25 cellular contexts compared by ENCODE assay signal in the genomic region with DNA sequence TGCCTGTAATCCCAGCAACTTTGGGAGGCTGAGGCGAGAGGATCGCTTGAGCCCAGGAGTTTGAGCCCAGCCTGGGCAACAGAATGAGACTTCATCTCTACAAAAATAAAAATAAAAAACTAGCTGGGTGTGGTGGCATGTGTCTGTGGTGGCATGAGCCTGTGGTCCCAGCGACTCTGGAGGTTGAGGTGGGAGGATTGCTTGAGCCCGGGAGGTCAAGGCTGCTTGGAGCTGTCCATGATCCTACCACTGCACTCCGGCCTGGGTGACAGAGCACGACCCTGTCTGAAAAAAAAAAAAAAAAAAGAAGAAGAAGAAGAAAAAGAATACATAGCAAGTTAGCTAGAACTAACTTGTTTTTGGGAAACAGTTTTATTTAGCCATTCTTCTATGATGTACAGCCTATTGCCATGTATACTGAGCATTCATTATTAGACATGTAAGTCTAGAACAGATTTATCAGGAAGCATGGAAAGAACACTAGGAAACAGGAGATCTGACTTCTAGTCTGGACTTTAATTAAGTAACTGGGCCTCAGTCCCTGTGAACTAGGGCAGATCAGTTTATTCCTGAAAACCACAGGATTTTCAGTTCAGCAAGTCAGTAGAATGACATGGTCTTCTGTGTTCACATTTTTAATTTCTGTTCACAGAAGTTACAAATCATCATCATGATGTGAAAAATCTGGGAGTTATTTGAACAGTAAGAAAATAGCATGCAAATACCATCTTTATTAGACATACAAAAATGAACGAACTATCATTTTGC.
A peak's percentile ranks its signal among the peaks of the same experiment; 100 is the strongest.
DNase-seq lines count a peak whose midpoint lies in the region; ATAC-seq and TF ChIP-seq lines count a peak whose summit lies in the region.
"Had no signal": no experiment of that assay in that cellular context is flagged by ENCODE, and none has a peak within 500 bp of the region (broad histone marks: within the 10 kb centered on the region; RNA-seq: fewer than 3 reads in every experiment).

No MANE protein-coding gene starts in this region.

- no peaks in the 10 kb centered on the region for H3K9me3 Mint-ChIP-seq in activated naive CD4-positive, alpha-beta T cell treated with anti-CD3 and anti-CD28 coated beads, Interleukin-2, amount 10 ng/mL, durations not matched to agents 7 days and 5 days
- H3K9me3 Mint-ChIP-seq in activated naive CD4-positive, alpha-beta T cell treated with anti-CD3 and anti-CD28 coated beads for 36 hours: no peaks in the 10 kb centered on the region
- no peaks in the 10 kb centered on the region for H3K9me3 Mint-ChIP-seq in activated CD8-positive, alpha-beta T cell treated with anti-CD3 and anti-CD28 coated beads for 36 hours
- H3K9me3 Mint-ChIP-seq: mesothelial cell of epicardium, nephron had no signal

- no peak for TF ChIP-seq CTCF in activated CD8-positive, alpha-beta T cell treated with anti-CD3 and anti-CD28 coated beads for 36 hours (IDR thresholded peaks at IDR 0.05)

- H3K36me3 Mint-ChIP-seq in activated naive CD4-positive, alpha-beta T cell treated with anti-CD3 and anti-CD28 coated beads, Interleukin-2, amount 10 ng/mL, durations not matched to agents 7 days and 5 days: peaks cover 64% of the 10 kb centered on the region
- H3K36me3 Mint-ChIP-seq in activated naive CD4-positive, alpha-beta T cell treated with anti-CD3 and anti-CD28 coated beads for 36 hours (ENCODE audit: low read depth): no peaks in the 10 kb centered on the region
- peaks cover 16% of the 10 kb centered on the region for H3K36me3 Mint-ChIP-seq in activated CD8-positive, alpha-beta T cell treated with anti-CD3 and anti-CD28 coated beads for 36 hours (ENCODE audit: low read depth)
- H3K36me3 Mint-ChIP-seq: mesothelial cell of epicardium had no signal

- intact Hi-C loops in activated naive CD4-positive, alpha-beta T cell treated with anti-CD3 and anti-CD28 coated beads for 36 hours (cut with micrococcal nuclease): loop anchor here (2.0 kb wide), 1 partner anchor 67 kb away; no protein-coding TSS in a partner anchor
- intact Hi-C loops in activated CD8-positive, alpha-beta T cell treated with anti-CD3 and anti-CD28 coated beads for 36 hours (cut with micrococcal nuclease): loop anchor here (2.0 kb wide), 1 partner anchor 45 kb away; no protein-coding TSS in a partner anchor

- no peaks in the 10 kb centered on the region for H3K27me3 Mint-ChIP-seq in activated naive CD4-positive, alpha-beta T cell treated with anti-CD3 and anti-CD28 coated beads, Interleukin-2, amount 10 ng/mL, durations not matched to agents 7 days and 5 days
- H3K27me3 Mint-ChIP-seq in activated naive CD4-positive, alpha-beta T cell treated with anti-CD3 and anti-CD28 coated beads for 36 hours (ENCODE audit: low read depth): no peaks in the 10 kb centered on the region
- H3K27me3 Mint-ChIP-seq in activated CD8-positive, alpha-beta T cell treated with anti-CD3 and anti-CD28 coated beads for 36 hours: no peaks in the 10 kb centered on the region

- in situ Hi-C loops in ACHN (cut with HindIII; ENCODE audit: low pct_ligation_motif_present, low pct_unique_long_range_greater_than_20kb, low sequenced_read_pairs): no loop called here

- peak overlapping the region; percentile 85 for H3K27ac Mint-ChIP-seq in activated naive CD4-positive, alpha-beta T cell treated with anti-CD3 and anti-CD28 coated beads, Interleukin-2, amount 10 ng/mL, durations not matched to agents 7 days and 5 days
- no peak overlapping the region for H3K27ac Mint-ChIP-seq in activated naive CD4-positive, alpha-beta T cell treated with anti-CD3 and anti-CD28 coated beads for 36 hours
- H3K27ac Mint-ChIP-seq in activated CD8-positive, alpha-beta T cell treated with anti-CD3 and anti-CD28 coated beads for 36 hours: peak overlapping the region; percentile 59
- H3K27ac Mint-ChIP-seq: mesothelial cell of epicardium, nephron had no signal

- H3K4me3 Mint-ChIP-seq in activated naive CD4-positive, alpha-beta T cell treated with anti-CD3 and anti-CD28 coated beads, Interleukin-2, amount 10 ng/mL, durations not matched to agents 7 days and 5 days: no peak overlapping the region
- no peak overlapping the region for H3K4me3 Mint-ChIP-seq in activated naive CD4-positive, alpha-beta T cell treated with anti-CD3 and anti-CD28 coated beads for 36 hours
- no peak overlapping the region for H3K4me3 Mint-ChIP-seq in activated CD8-positive, alpha-beta T cell treated with anti-CD3 and anti-CD28 coated beads for 36 hours
- H3K4me3 Mint-ChIP-seq: mesothelial cell of epicardium, nephron had no signal

- peaks cover 74% of the 10 kb centered on the region for H3K4me1 Mint-ChIP-seq in activated naive CD4-positive, alpha-beta T cell treated with anti-CD3 and anti-CD28 coated beads, Interleukin-2, amount 10 ng/mL, durations not matched to agents 7 days and 5 days
- peaks cover 12% of the 10 kb centered on the region for H3K4me1 Mint-ChIP-seq in activated naive CD4-positive, alpha-beta T cell treated with anti-CD3 and anti-CD28 coated beads for 36 hours (ENCODE audit: low read depth)
- H3K4me1 Mint-ChIP-seq in activated CD8-positive, alpha-beta T cell treated with anti-CD3 and anti-CD28 coated beads for 36 hours (ENCODE audit: low read depth): peaks cover 43% of the 10 kb centered on the region
- H3K4me1 Mint-ChIP-seq: nephron had no signal

- DNase-seq in activated naive CD4-positive, alpha-beta T cell treated with anti-CD3 and anti-CD28 coated beads, Interleukin-2, amount 10 ng/mL, durations not matched to agents 7 days and 5 days: no peak
- no peak for DNase-seq in activated naive CD4-positive, alpha-beta T cell treated with anti-CD3 and anti-CD28 coated beads for 36 hours
- no peak for DNase-seq in activated CD8-positive, alpha-beta T cell treated with anti-CD3 and anti-CD28 coated beads for 36 hours
- DNase-seq in fibroblast of peridontal ligament (ENCODE audit: extremely low read depth): peak; percentile 29
- no peak for DNase-seq in ACHN
- DNase-seq in stimulated activated CD4-positive, alpha-beta T cell treated with anti-CD3 and anti-CD28 coated beads, Interleukin-15, amount 100 ng/mL, for 24 hours: no peak
- no peak for DNase-seq in medulla oblongata (ENCODE audit: extremely low spot score)
- DNase-seq: activated effector memory CD4-positive, alpha-beta T cell treated with anti-CD3 and anti-CD28 coated beads, Interleukin-2, amount 50 U/mL, for 16 hours; amniotic stem cell; cortex of kidney; HCEC 1CT; head of caudate nucleus; KBM-7; NCI-H1694 treated with DMSO at 0.1 percent for 48 hours; NCI-H2171 treated with DMSO at 0.1 percent for 48 hours; NCI-H524 treated with DMSO at 0.1 percent for 48 hours; ovary; RPMI8226; SK-N-SH; stimulated activated CD4-positive, alpha-beta T cell treated with anti-CD3 and anti-CD28 coated beads, Interleukin-12 subunit alpha, Interleukin-12 subunit beta, amount 100 ng/mL, for 4 hours; stomach; transverse colon had no signal

- no peak for ATAC-seq in activated CD8-positive, alpha-beta T cell treated with anti-CD3 and anti-CD28 coated beads for 36 hours
- no peak for ATAC-seq in HG03378 (IDR thresholded peaks at IDR 0.05; ENCODE audit: unreplicated experiment)

- CTCF ChIA-PET in activated naive CD4-positive, alpha-beta T cell treated with anti-CD3 and anti-CD28 coated beads, Interleukin-2, amount 10 ng/mL, durations not matched to agents 7 days and 5 days (lab: Charles Lee): interaction anchor here (0.6 kb wide), 1 partner anchor 10 kb away, joined by 3 read pairs; no protein-coding TSS in a partner anchor
- CTCF ChIA-PET in activated naive CD4-positive, alpha-beta T cell treated with anti-CD3 and anti-CD28 coated beads for 36 hours (lab: Charles Lee): no interaction called here
- CTCF ChIA-PET in activated CD8-positive, alpha-beta T cell treated with anti-CD3 and anti-CD28 coated beads for 36 hours (lab: Charles Lee): interaction anchor here (1.0 to 1.4 kb wide), 2 partner anchors 9 to 13 kb away, joined by 3 read pairs; no protein-coding TSS in a partner anchor

- POLR2A ChIA-PET in activated CD8-positive, alpha-beta T cell treated with anti-CD3 and anti-CD28 coated beads for 36 hours (lab: Charles Lee): interaction anchor here (1.4 kb wide), 1 partner anchor 34 kb away, joined by 4 read pairs; no protein-coding TSS in a partner anchor
